ENCODE assay signal across 15 cellular contexts in the genomic region with DNA sequence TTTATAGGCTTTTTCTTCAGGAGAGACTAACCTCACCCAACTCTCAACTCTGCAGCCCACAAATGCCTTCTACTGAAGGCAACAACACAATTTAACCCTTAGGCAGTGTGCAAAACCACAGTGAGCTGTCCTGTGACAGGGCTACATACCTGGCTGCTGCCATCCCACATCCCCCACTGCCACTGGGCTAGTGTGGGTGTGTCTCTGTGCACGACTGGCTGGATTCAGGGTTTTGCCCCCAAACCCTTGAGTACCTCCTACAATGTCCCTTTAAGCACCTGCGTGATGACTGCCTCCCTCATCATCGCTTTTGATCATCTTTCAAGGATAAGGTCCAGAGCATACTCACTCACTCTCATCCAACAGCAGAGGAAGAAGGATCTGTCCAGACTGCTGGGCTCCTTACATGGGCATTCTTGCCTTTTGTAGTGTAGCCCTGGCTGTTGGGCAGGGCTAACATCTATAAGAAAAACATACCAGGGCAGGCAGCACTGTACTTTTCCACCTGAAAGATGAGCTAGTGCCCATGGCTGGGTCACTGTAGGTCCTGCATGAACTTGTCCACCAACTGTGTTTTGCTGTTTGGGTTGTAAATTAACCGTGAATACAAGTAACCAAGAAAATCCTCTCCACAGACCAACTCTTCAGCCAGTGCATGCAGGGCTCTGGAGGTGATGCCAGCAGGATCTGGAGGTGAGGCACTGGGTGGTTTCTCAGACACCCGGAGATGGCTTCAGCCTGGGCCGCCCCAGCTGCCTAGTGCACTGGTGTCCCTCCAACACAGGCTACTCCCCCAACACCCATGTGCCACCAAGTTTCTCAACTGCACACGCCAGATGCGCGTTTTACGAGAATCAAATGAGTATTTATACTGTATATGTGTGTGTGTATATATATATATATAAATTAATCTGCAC. TPM values are rescaled to one million over a fixed set of nuclear protein-coding genes. Genes with fewer than 3 reads are reported as not detected.
DNase-seq lines count a peak whose midpoint lies in the region; ATAC-seq and TF ChIP-seq lines count a peak whose summit lies in the region.
"Had no signal": no experiment of that assay in that cellular context is flagged by ENCODE, and none has a peak within 500 bp of the region (broad histone marks: within the 10 kb centered on the region; RNA-seq: fewer than 3 reads in every experiment).

No MANE protein-coding gene starts in this region.

- peak overlapping the region; percentile 10 for H3K27ac Mint-ChIP-seq in activated CD4-positive, alpha-beta T cell treated with anti-CD3 and anti-CD28 coated beads, Interleukin-2, amount 10 ng/mL, durations not matched to agents 7 days and 5 days
- peak overlapping the region in 1 of 2 donors; percentile 92 for H3K27ac Mint-ChIP-seq in effector memory CD8-positive, alpha-beta T cell

- POLR2A ChIA-PET in activated CD4-positive, alpha-beta T cell treated with anti-CD3 and anti-CD28 coated beads, Interleukin-2, amount 10 ng/mL, durations not matched to agents 7 days and 5 days (lab: Charles Lee): no interaction called here
- POLR2A ChIA-PET in RWPE1 (lab: Yijun Ruan, JAX; ENCODE audit: low non-redundant PET): no interaction called here

- no peak for TF ChIP-seq CTCF in RWPE1 (conservative IDR thresholded peaks at IDR 0.05; ENCODE audit: low read depth)

- H3K27me3 Mint-ChIP-seq in activated CD4-positive, alpha-beta T cell treated with anti-CD3 and anti-CD28 coated beads, Interleukin-2, amount 10 ng/mL, durations not matched to agents 7 days and 5 days: no peaks in the 10 kb centered on the region
- no peaks in the 10 kb centered on the region for H3K27me3 Mint-ChIP-seq in effector memory CD8-positive, alpha-beta T cell

- CTCF ChIA-PET in activated CD4-positive, alpha-beta T cell treated with anti-CD3 and anti-CD28 coated beads, Interleukin-2, amount 10 ng/mL, durations not matched to agents 7 days and 5 days (lab: Charles Lee): interaction anchor here (1.5 kb wide), 1 partner anchor 25 kb away, joined by 4 read pairs; no protein-coding TSS in a partner anchor
- CTCF ChIA-PET in RWPE1 (lab: Yijun Ruan, JAX): interaction anchor here (2.1 kb wide), 1 partner anchor 9 kb away, joined by 10 read pairs; no protein-coding TSS in a partner anchor

- ATAC-seq in GM18909 (IDR thresholded peaks at IDR 0.05; ENCODE audit: poor library complexity, unreplicated experiment): no peak
- no peak for ATAC-seq in effector memory CD8-positive, alpha-beta T cell (replicated peaks)
- ATAC-seq: left ventricle myocardium superior had no signal

- peaks cover 12% of the 10 kb centered on the region for H3K4me1 Mint-ChIP-seq in activated CD4-positive, alpha-beta T cell treated with anti-CD3 and anti-CD28 coated beads, Interleukin-2, amount 10 ng/mL, durations not matched to agents 7 days and 5 days
- H3K4me1 Mint-ChIP-seq in effector memory CD8-positive, alpha-beta T cell (ENCODE audit: low read depth in 2 of 2): peaks cover 15 to 19% of the 10 kb centered on the region in 2 donors

- H3K4me3 Mint-ChIP-seq in activated CD4-positive, alpha-beta T cell treated with anti-CD3 and anti-CD28 coated beads, Interleukin-2, amount 10 ng/mL, durations not matched to agents 7 days and 5 days: no peak overlapping the region
- H3K4me3 Mint-ChIP-seq in effector memory CD8-positive, alpha-beta T cell: no peak overlapping the region

- peaks cover 1% of the 10 kb centered on the region for H3K9me3 Mint-ChIP-seq in activated CD4-positive, alpha-beta T cell treated with anti-CD3 and anti-CD28 coated beads, Interleukin-2, amount 10 ng/mL, durations not matched to agents 7 days and 5 days
- no peaks in the 10 kb centered on the region for H3K9me3 Mint-ChIP-seq in effector memory CD8-positive, alpha-beta T cell

- H3K27ac ChIP-seq in RWPE1: peak overlapping the region; percentile 45
- H3K27ac ChIP-seq in cingulate gyrus (ENCODE audit: low read depth, low read length): peak overlapping the region; percentile 83
- H3K27ac ChIP-seq: SJSA1 had no signal

- peak; percentile 3 for DNase-seq in activated CD4-positive, alpha-beta T cell treated with anti-CD3 and anti-CD28 coated beads, Interleukin-2, amount 10 ng/mL, durations not matched to agents 7 days and 5 days
- DNase-seq in activated CD4-positive, alpha-beta T cell treated with anti-CD3 and anti-CD28 coated beads, Interleukin-2, amount 50 U/mL, for 1 hour: no peak
- DNase-seq in RWPE1 (ENCODE audit: low spot score) (peak; percentile 42), posterior vena cava (ENCODE audit: low spot score) (peak; percentile 37), foreskin melanocyte (no peak)
- DNase-seq in effector memory CD8-positive, alpha-beta T cell: no peak
- DNase-seq: erythroblast, MM.1S, NCI-H2081 treated with DMSO at 0.1 percent for 48 hours, NCI-H748 treated with DMSO at 0.1 percent for 48 hours, small intestine had no signal

- peaks cover 17% of the 10 kb centered on the region for H3K36me3 Mint-ChIP-seq in activated CD4-positive, alpha-beta T cell treated with anti-CD3 and anti-CD28 coated beads, Interleukin-2, amount 10 ng/mL, durations not matched to agents 7 days and 5 days (ENCODE audit: low read depth)
- H3K36me3 Mint-ChIP-seq in effector memory CD8-positive, alpha-beta T cell (ENCODE audit: insufficient read depth): peaks cover 7% of the 10 kb centered on the region

- intact Hi-C loops in posterior vena cava (cut with DNase I): no loop called here

RNA-seq across cellular contexts. Expression of gene PLCG1, which starts 45.2 kb away (rescaled TPM):
- total RNA-seq in activated CD4-positive, alpha-beta T cell treated with anti-CD3 and anti-CD28 coated beads, Interleukin-2, amount 10 ng/mL, durations not matched to agents 7 days and 5 days: 100 to 1,000 TPM; 395 to 443 TPM
- total RNA-seq in posterior vena cava: 10 to 100 TPM; 81.0 to 83.0 TPM

Comparison
In these comparisons a context has a peak if more than half of its experiments do, and no peak if none do; other contexts are left out.
1. DNase-seq: peak in activated CD4-positive, alpha-beta T cell treated with anti-CD3 and anti-CD28 coated beads, Interleukin-2, amount 10 ng/mL, durations not matched to agents 7 days and 5 days (single experiment), RWPE1 (single experiment) and posterior vena cava (single experiment); none in activated CD4-positive, alpha-beta T cell treated with anti-CD3 and anti-CD28 coated beads, Interleukin-2, amount 50 U/mL, for 1 hour (single experiment), effector memory CD8-positive, alpha-beta T cell (0 of 3) and foreskin melanocyte (single experiment).
2. RNA of gene PLCG1, which starts 45.2 kb away (total RNA-seq): 395 to 443 TPM in activated CD4-positive, alpha-beta T cell treated with anti-CD3 and anti-CD28 coated beads, Interleukin-2, amount 10 ng/mL, durations not matched to agents 7 days and 5 days; 81.0 to 83.0 TPM in posterior vena cava; every median in the first group is over 4 times any median in the second.